ENCODE assay signal across 11 cellular contexts in the genomic region with DNA sequence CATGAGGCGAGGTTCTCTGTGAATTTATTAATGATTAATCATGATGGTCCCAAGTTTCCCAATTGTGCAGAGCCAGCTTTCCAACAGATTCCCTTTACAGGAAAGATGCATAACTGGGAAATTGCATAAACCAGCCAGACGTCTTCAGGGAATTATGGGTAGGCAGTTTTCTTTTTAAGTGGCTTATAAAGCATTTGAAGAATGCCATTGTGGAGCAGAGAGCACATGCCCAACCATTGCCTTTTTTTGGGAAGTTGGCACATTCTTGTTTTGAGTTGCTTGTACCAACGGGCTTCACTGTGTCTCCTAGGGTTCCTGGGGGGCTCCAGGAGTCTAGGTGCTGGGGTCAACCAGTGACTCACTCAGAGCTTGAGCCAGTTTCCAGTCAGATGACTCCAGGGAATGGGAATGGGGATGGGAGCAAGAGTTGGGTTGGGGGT.
DNase-seq lines count a peak whose midpoint lies in the region; ATAC-seq and TF ChIP-seq lines count a peak whose summit lies in the region.
"Had no signal": no experiment of that assay in that cellular context is flagged by ENCODE, and none has a peak within 500 bp of the region (broad histone marks: within the 10 kb centered on the region; RNA-seq: fewer than 3 reads in every experiment).

No MANE protein-coding gene starts in this region.

- no peak overlapping the region for H3K4me3 ChIP-seq in SJCRH30
- H3K4me3 ChIP-seq in fibroblast of the aortic adventitia (ENCODE audit: low read depth, low read length) = no peak overlapping the region

- H3K36me3 ChIP-seq in SJCRH30 = no peaks in the 10 kb centered on the region

- peak; percentile 30 for ATAC-seq in sciatic nerve
- ATAC-seq in HG02763 (IDR thresholded peaks at IDR 0.05; ENCODE audit: unreplicated experiment) = no peak
- ATAC-seq in HG03469 (IDR thresholded peaks at IDR 0.05; ENCODE audit: unreplicated experiment) = no peak

- TF ChIP-seq CTCF in fibroblast of the aortic adventitia (IDR thresholded peaks at IDR 0.05; ENCODE audit: insufficient read depth, low read length) = no peak

- DNase-seq in COLO829 (ENCODE audit: low spot score) = peak; percentile 28
- peak; percentile 40 to 49 for DNase-seq in SJCRH30
- DNase-seq in fibroblast of the aortic adventitia (ENCODE audit: low read depth) = peak; percentile 97
- DNase-seq in sciatic nerve (ENCODE audit: low spot score) = no peak
- DNase-seq in NCI-H2196 (lab: John Stamatoyannopoulos, UW; ENCODE audit: unreplicated experiment) = no peak
- no peak for DNase-seq in NCI-H1436 treated with DMSO at 0.1 percent for 48 hours (lab: John Stamatoyannopoulos, UW)
- DNase-seq: activated CD4-positive, alpha-beta T cell treated with anti-CD3 and anti-CD28 coated beads for 1 hour; CD4-positive, alpha-beta T cell; NCI-H526 treated with DMSO at 0.1 percent for 48 hours had no signal

- peaks cover 6% of the 10 kb centered on the region; the same call in 1 of the 2 replicates for H3K9me3 ChIP-seq in SJCRH30 (replicated peaks)

- H3K27ac ChIP-seq in SJCRH30 = peak overlapping the region; percentile 29; the same call in 1 of the 2 replicates

- H3K27me3 ChIP-seq in SJCRH30 = no peaks in the 10 kb centered on the region

- intact Hi-C loops in sciatic nerve (cut with DNase I) = no loop called here

- peaks cover 34% of the 10 kb centered on the region for H3K4me1 ChIP-seq in SJCRH30

Comparison
In these comparisons a context has a peak if more than half of its experiments do, and no peak if none do; other contexts are left out.
1. DNase-seq: peak in COLO829 (single experiment), SJCRH30 (2 of 2) and fibroblast of the aortic adventitia (single experiment); none in sciatic nerve (single experiment), NCI-H2196 (single experiment) and NCI-H1436 treated with DMSO at 0.1 percent for 48 hours (single experiment).